1 cellular context compared by ENCODE assay signal in genomic region chr4:185898413-185898812, GRCh38.
TF ChIP-seq lines count a peak whose summit lies in the region.

No MANE protein-coding gene starts in this region.

TF ChIP-seq in GM12878, 131 proteins besides CTCF, POLR2A, EP300 and RAD21 (continued from another document):
- TF ChIP-seq, protein P1, sequence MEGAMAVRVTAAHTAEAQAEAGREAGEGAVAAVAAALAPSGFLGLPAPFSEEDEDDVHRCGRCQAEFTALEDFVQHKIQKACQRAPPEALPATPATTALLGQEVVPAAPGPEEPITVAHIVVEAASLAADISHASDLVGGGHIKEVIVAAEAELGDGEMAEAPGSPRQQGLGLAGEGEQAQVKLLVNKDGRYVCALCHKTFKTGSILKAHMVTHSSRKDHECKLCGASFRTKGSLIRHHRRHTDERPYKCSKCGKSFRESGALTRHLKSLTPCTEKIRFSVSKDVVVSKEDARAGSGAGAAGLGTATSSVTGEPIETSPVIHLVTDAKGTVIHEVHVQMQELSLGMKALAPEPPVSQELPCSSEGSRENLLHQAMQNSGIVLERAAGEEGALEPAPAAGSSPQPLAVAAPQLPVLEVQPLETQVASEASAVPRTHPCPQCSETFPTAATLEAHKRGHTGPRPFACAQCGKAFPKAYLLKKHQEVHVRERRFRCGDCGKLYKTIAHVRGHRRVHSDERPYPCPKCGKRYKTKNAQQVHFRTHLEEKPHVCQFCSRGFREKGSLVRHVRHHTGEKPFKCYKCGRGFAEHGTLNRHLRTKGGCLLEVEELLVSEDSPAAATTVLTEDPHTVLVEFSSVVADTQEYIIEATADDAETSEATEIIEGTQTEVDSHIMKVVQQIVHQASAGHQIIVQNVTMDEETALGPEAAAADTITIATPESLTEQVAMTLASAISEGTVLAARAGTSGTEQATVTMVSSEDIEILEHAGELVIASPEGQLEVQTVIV (IDR thresholded peaks at IDR 0.05; ENCODE audit: borderline replicate concordance, partially characterized antibody): no peak
- no peak for TF ChIP-seq BACH1 (IDR thresholded peaks at IDR 0.05; ENCODE audit: borderline replicate concordance)
- TF ChIP-seq PAX8 (IDR thresholded peaks at IDR 0.05): no peak
- no peak for TF ChIP-seq ZNF592 (IDR thresholded peaks at IDR 0.05)
- no peak for TF ChIP-seq FOXK2 (IDR thresholded peaks at IDR 0.05)
- TF ChIP-seq ZNF217 (IDR thresholded peaks at IDR 0.05): no peak
- no peak for TF ChIP-seq MTA3 (IDR thresholded peaks at IDR 0.05; ENCODE audit: borderline replicate concordance, low read length)
- TF ChIP-seq, protein P2, sequence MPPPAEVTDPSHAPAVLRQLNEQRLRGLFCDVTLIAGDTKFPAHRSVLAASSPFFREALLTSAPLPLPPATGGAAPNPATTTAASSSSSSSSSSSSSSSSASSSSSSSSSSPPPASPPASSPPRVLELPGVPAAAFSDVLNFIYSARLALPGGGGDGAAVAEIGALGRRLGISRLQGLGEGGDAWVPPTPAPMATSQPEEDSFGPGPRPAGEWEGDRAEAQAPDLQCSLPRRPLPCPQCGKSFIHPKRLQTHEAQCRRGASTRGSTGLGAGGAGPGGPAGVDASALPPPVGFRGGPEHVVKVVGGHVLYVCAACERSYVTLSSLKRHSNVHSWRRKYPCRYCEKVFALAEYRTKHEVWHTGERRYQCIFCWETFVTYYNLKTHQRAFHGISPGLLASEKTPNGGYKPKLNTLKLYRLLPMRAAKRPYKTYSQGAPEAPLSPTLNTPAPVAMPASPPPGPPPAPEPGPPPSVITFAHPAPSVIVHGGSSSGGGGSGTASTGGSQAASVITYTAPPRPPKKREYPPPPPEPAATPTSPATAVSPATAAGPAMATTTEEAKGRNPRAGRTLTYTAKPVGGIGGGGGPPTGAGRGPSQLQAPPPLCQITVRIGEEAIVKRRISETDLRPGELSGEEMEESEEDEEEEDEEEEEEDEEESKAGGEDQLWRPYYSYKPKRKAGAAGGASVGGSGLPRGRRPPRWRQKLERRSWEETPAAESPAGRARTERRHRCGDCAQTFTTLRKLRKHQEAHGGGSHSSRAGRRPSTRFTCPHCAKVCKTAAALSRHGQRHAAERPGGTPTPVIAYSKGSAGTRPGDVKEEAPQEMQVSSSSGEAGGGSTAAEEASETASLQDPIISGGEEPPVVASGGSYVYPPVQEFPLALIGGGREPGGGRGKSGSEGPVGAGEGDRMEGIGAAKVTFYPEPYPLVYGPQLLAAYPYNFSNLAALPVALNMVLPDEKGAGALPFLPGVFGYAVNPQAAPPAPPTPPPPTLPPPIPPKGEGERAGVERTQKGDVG (CRISPR knock-in tag; IDR thresholded peaks at IDR 0.05): no peak
